In genomic region chr20:7924692-7925091, GRCh38 we compare ENCODE assay signal across 11 cellular contexts. TPM values are rescaled to one million over a fixed set of nuclear protein-coding genes. Genes with fewer than 3 reads are reported as not detected.
A peak's percentile ranks its signal among the peaks of the same experiment; 100 is the strongest.
DNase-seq lines count a peak whose midpoint lies in the region; ATAC-seq lines count a peak whose summit lies in the region.
"Had no signal": no experiment of that assay in that cellular context is flagged by ENCODE, and none has a peak within 500 bp of the region (broad histone marks: within the 10 kb centered on the region; RNA-seq: fewer than 3 reads in every experiment).

No MANE protein-coding gene starts in this region.

- H3K56ac ChIP-seq in mesendoderm (ENCODE audit: low read length): no peak overlapping the region

- no peak overlapping the region for H2BK5ac ChIP-seq in mesendoderm (ENCODE audit: low read length)

- no CpG with 5 or more reads among the region's 3 CpGs for WGBS in mesendoderm (ENCODE audit: extremely low coverage, insufficient coverage, low lambda C conversion rate)

- no peak overlapping the region for H3K4ac ChIP-seq in mesendoderm (ENCODE audit: low read depth, low read length)

- no peak overlapping the region for H2BK120ac ChIP-seq in mesendoderm (ENCODE audit: low read depth, low read length)

- no peak overlapping the region for H3K9ac ChIP-seq in mesendoderm (ENCODE audit: low read length)

- H2BK15ac ChIP-seq in mesendoderm (replicated peaks; ENCODE audit: low read depth): no peak overlapping the region

- H3K4me1 ChIP-seq in mesendoderm (ENCODE audit: control insufficient read depth, low read depth, low read length): no peaks in the 10 kb centered on the region

- H3K9me3 ChIP-seq in MG63: no peaks in the 10 kb centered on the region

- H3K4me3 ChIP-seq in MG63 (no peak overlapping the region), mesendoderm (ENCODE audit: low read length) (no peak overlapping the region)

- no peak overlapping the region for H3K4me2 ChIP-seq in mesendoderm (ENCODE audit: low read length)

- H3K23ac ChIP-seq in mesendoderm (ENCODE audit: low read length): no peak overlapping the region

- no peaks in the 10 kb centered on the region for H3K79me2 ChIP-seq in mesendoderm (ENCODE audit: control insufficient read depth, insufficient read depth, low read length)

- no peak overlapping the region for H3K18ac ChIP-seq in mesendoderm (ENCODE audit: low read length)

- H3K36me3 ChIP-seq in MG63 (no peaks in the 10 kb centered on the region), mesendoderm (ENCODE audit: control insufficient read depth, insufficient read depth, low read length) (no peaks in the 10 kb centered on the region)

- H3K79me1 ChIP-seq in mesendoderm (ENCODE audit: low read length): no peaks in the 10 kb centered on the region

- H4K5ac ChIP-seq in mesendoderm (ENCODE audit: low read length): no peak overlapping the region

- DNase-seq in COLO829 (ENCODE audit: low spot score): peak; percentile 40
- peak; percentile 40 for DNase-seq in MG63
- DNase-seq in dedifferentiated amniotic fluid mesenchymal stem cell (ENCODE audit: extremely low spot score): peak; percentile 83
- peak; percentile 16 for DNase-seq in mesendoderm
- no peak for DNase-seq in COLO668 (lab: John Stamatoyannopoulos, UW; ENCODE audit: unreplicated experiment)
- DNase-seq in activated CD8-positive, alpha-beta memory T cell treated with anti-CD3 and anti-CD28 coated beads for 24 hours: no peak
- DNase-seq in stimulated activated CD4-positive, alpha-beta T cell treated with anti-CD3 and anti-CD28 coated beads, Interleukin-2, amount 100 ng/mL, for 48 hours: no peak
- DNase-seq: activated naive CD4-positive, alpha-beta T cell; DND-41; T1000 had no signal

- ATAC-seq in HG03439 (IDR thresholded peaks at IDR 0.05; ENCODE audit: unreplicated experiment): no peak

- H4K8ac ChIP-seq in mesendoderm (ENCODE audit: low read depth, low read length): no peak overlapping the region

- H2AK5ac ChIP-seq in mesendoderm (ENCODE audit: low read length): no peak overlapping the region

- H3K27ac ChIP-seq in mesendoderm (ENCODE audit: low read depth, low read length): no peak overlapping the region

- H3K27me3 ChIP-seq in MG63 (no peaks in the 10 kb centered on the region), mesendoderm (ENCODE audit: insufficient read depth, low read length, poor library complexity) (no peaks in the 10 kb centered on the region)

RNA-seq across cellular contexts. Expression of gene HAO1, which starts 15.6 kb away (rescaled TPM):
- not detected in 2 replicates for total RNA-seq in MG63 (2014; rRNA removed; shearing (Covaris generic); ENCODE audit: low replicate concordance)
- not detected for polyA plus RNA-seq in mesendoderm (2013, experiment 1 of 2)
- polyA plus RNA-seq in mesendoderm (2013, experiment 2 of 2): not detected

Comparison
In these comparisons a context has a peak if more than half of its experiments do, and no peak if none do; other contexts are left out.
1. DNase-seq: peak in COLO829 (single experiment), MG63 (single experiment), dedifferentiated amniotic fluid mesenchymal stem cell (single experiment) and mesendoderm (single experiment); none in COLO668 (single experiment), activated CD8-positive, alpha-beta memory T cell treated with anti-CD3 and anti-CD28 coated beads for 24 hours (single experiment) and stimulated activated CD4-positive, alpha-beta T cell treated with anti-CD3 and anti-CD28 coated beads, Interleukin-2, amount 100 ng/mL, for 48 hours (0 of 2).